ENCODE assay signal across 20 cellular contexts in genomic region chr2:69452687-69453086, GRCh38.
"Had no signal": no experiment of that assay in that cellular context is flagged by ENCODE, and none has a peak within 500 bp of the region (broad histone marks: within the 10 kb centered on the region; RNA-seq: fewer than 3 reads in every experiment).

No MANE protein-coding gene starts in this region.

- H3K27me3 ChIP-seq: breast epithelium, tibial artery, vagina had no signal

- H3K9me3 Mint-ChIP-seq: activated CD4-positive, alpha-beta memory T cell treated with anti-CD3 and anti-CD28 coated beads for 36 hours; activated naive CD4-positive, alpha-beta T cell treated with anti-CD3 and anti-CD28 coated beads, Interleukin-2, amount 10 ng/mL, durations not matched to agents 7 days and 5 days; activated T-cell treated with anti-CD3 and anti-CD28 coated beads, Interleukin-2, amount 50 U/mL, for 4 hours; nephron; T-helper 2 cell treated with Interferon-gamma antibody and Interleukin-4, amounts not matched to agents 5 μg/mL and 100 μg/mL, for 36 hours had no signal

- H3K27ac ChIP-seq: breast epithelium, coronary artery, tibial artery, vagina had no signal

- H3K36me3 Mint-ChIP-seq: activated CD4-positive, alpha-beta memory T cell treated with anti-CD3 and anti-CD28 coated beads for 36 hours; activated naive CD4-positive, alpha-beta T cell treated with anti-CD3 and anti-CD28 coated beads, Interleukin-2, amount 10 ng/mL, durations not matched to agents 7 days and 5 days had no signal

- DNase-seq: activated effector memory CD4-positive, alpha-beta T cell treated with Interleukin-2 at 50 U/mL for 16 hours; activated naive CD4-positive, alpha-beta T cell treated with anti-CD3 and anti-CD28 coated beads, Interleukin-2, amount 10 ng/mL, durations not matched to agents 7 days and 5 days; activated T-cell treated with anti-CD3 and anti-CD28 coated beads, Interleukin-2, amount 50 U/mL, for 4 hours; erythroblast; foreskin melanocyte; kidney; midbrain; nucleus accumbens; retina; stimulated activated CD8-positive, alpha-beta memory T cell treated with anti-CD3 and anti-CD28 coated beads, Interleukin-4, amount 100 ng/mL, for 48 hours; stimulated activated naive CD4-positive, alpha-beta T cell treated with Interleukin-2 at 50 U/mL for 16 hours; substantia nigra; tibial artery had no signal

- ATAC-seq: left lobe of liver had no signal

- H3K27me3 Mint-ChIP-seq: activated CD4-positive, alpha-beta memory T cell treated with anti-CD3 and anti-CD28 coated beads for 36 hours; activated naive CD4-positive, alpha-beta T cell treated with anti-CD3 and anti-CD28 coated beads, Interleukin-2, amount 10 ng/mL, durations not matched to agents 7 days and 5 days had no signal

- H3K9me3 ChIP-seq: breast epithelium, tibial artery, vagina had no signal

- H3K4me1 Mint-ChIP-seq: nephron had no signal

- H3K4me3 Mint-ChIP-seq: activated CD4-positive, alpha-beta memory T cell treated with anti-CD3 and anti-CD28 coated beads for 36 hours; activated naive CD4-positive, alpha-beta T cell treated with anti-CD3 and anti-CD28 coated beads, Interleukin-2, amount 10 ng/mL, durations not matched to agents 7 days and 5 days; activated T-cell treated with anti-CD3 and anti-CD28 coated beads, Interleukin-2, amount 50 U/mL, for 4 hours; nephron; T-helper 2 cell treated with Interferon-gamma antibody and Interleukin-4, amounts not matched to agents 5 μg/mL and 100 μg/mL, for 36 hours had no signal

- H3K27ac Mint-ChIP-seq: activated CD4-positive, alpha-beta memory T cell treated with anti-CD3 and anti-CD28 coated beads for 36 hours; activated naive CD4-positive, alpha-beta T cell treated with anti-CD3 and anti-CD28 coated beads, Interleukin-2, amount 10 ng/mL, durations not matched to agents 7 days and 5 days; nephron; T-helper 2 cell treated with Interferon-gamma antibody and Interleukin-4, amounts not matched to agents 5 μg/mL and 100 μg/mL, for 36 hours had no signal

- H3K4me1 ChIP-seq: breast epithelium, tibial artery, vagina had no signal
